ENCODE assay signal across 22 cellular contexts in genomic region chr3:67516496-67516895, GRCh38.
"Had no signal": no experiment of that assay in that cellular context is flagged by ENCODE, and none has a peak within 500 bp of the region (broad histone marks: within the 10 kb centered on the region; RNA-seq: fewer than 3 reads in every experiment).

No MANE protein-coding gene starts in this region.

- ATAC-seq: activated naive CD4-positive, alpha-beta T cell treated with anti-CD3 and anti-CD28 coated beads, Interleukin-2, amount 50 U/mL, for 72 hours; activated T-helper 17 cell treated with anti-CD3 and anti-CD28 coated beads, Interleukin-2, amount 50 U/mL, for 72 hours; foreskin keratinocyte; right cardiac atrium; stimulated activated effector memory CD8-positive, alpha-beta T cell treated with anti-CD3 and anti-CD28 coated beads, Interleukin-12 subunit alpha, Interleukin-12 subunit beta, amount 100 ng/mL, for 72 hours; stimulated activated naive CD8-positive, alpha-beta T cell treated with anti-CD3 and anti-CD28 coated beads, Interleukin-15, amount 100 ng/mL, for 72 hours had no signal

- H3K4me1 ChIP-seq: foreskin keratinocyte, suprapubic skin, tibial nerve had no signal

- H3K4me3 ChIP-seq: lung, ovary, skin epidermis, suprapubic skin, tibial nerve had no signal

- H3K27ac ChIP-seq: foreskin keratinocyte, neutrophil, ovary, skin epidermis, suprapubic skin, tibial nerve had no signal

- H3K27me3 ChIP-seq: foreskin keratinocyte, neutrophil, ovary, suprapubic skin, tibial nerve had no signal

- H3K9me3 ChIP-seq: neutrophil, ovary, suprapubic skin, tibial nerve had no signal

- DNase-seq: activated CD4-positive, alpha-beta T cell treated with anti-CD3 and anti-CD28 coated beads, Interleukin-2, amount 50 U/mL, for 4 hours; activated CD8-positive, alpha-beta memory T cell treated with anti-CD3 and anti-CD28 coated beads for 24 hours; activated CD8-positive, alpha-beta memory T cell treated with anti-CD3 and anti-CD28 coated beads, Interleukin-2, amount 50 U/mL, for 4 hours; activated T-cell treated with anti-CD3 and anti-CD28 coated beads, Interleukin-2, amount 50 U/mL, for 24 hours; aorta; effector CD4-positive, alpha-beta T cell; foreskin keratinocyte; glutamatergic neuron; hippocampal formation; ovary; right cardiac atrium; stimulated activated CD4-positive, alpha-beta T cell treated with anti-CD3 and anti-CD28 coated beads, Interleukin-2, amount 100 ng/mL, for 24 hours; stimulated activated naive CD8-positive, alpha-beta T cell treated with anti-CD3 and anti-CD28 coated beads, Interleukin-15, amount 100 ng/mL, for 72 hours; T-helper 1 cell had no signal

- H3K36me3 ChIP-seq: neutrophil, ovary had no signal
